18 cellular contexts compared by ENCODE assay signal in the genomic region with DNA sequence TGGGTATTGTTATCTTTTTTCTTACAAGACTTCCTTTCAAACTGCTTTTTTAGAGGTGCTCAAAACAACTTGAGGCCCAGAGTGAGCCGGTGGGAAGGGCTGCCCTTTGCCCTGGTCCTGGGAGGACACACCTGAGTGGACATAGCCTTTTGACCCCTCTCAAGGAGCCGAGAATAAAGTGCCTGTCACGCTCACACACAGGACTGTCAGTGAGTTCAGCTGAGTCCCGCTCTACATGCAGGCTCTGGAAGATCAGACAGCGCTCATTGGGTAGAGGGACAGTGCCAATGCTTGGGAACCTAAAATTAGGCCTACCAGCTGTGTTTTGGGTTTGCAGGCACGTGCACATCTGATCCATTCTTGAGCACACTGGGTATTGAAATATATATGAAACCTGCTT.
"Had no signal": no experiment of that assay in that cellular context is flagged by ENCODE, and none has a peak within 500 bp of the region (broad histone marks: within the 10 kb centered on the region; RNA-seq: fewer than 3 reads in every experiment).

No MANE protein-coding gene starts in this region.

- H3K27ac ChIP-seq: colonic mucosa, foreskin keratinocyte, sigmoid colon had no signal

- H3K4me3 ChIP-seq: colonic mucosa, lung, sigmoid colon, smooth muscle cell had no signal

- H3K36me3 ChIP-seq: colonic mucosa, sigmoid colon had no signal

- ATAC-seq: foreskin keratinocyte; left ventricle myocardium superior; naive thymus-derived CD4-positive, alpha-beta T cell; stimulated activated naive B cell treated with anti-CD40 and anti-IgM and Interleukin-4, amounts not matched to agents 10 μg/mL and 1 μg/mL and 100 μg/mL, for 72 hours; stimulated activated naive CD8-positive, alpha-beta T cell treated with anti-CD3 and anti-CD28 coated beads, Interleukin-15, amount 100 ng/mL, for 72 hours had no signal

- H3K4me1 ChIP-seq: colonic mucosa, foreskin keratinocyte had no signal

- H3K27me3 ChIP-seq: colonic mucosa, foreskin keratinocyte, sigmoid colon had no signal

- FAIRE-seq: keratinocyte, urothelium cell line had no signal

- DNase-seq: cerebellar nuclear complex; colonic mucosa; dermis blood vessel endothelial cell; foreskin keratinocyte; immature natural killer cell; left ventricle myocardium superior; mesenchymal stem cell; midbrain; naive thymus-derived CD4-positive, alpha-beta T cell; sigmoid colon; stimulated activated CD4-positive, alpha-beta T cell treated with anti-CD3 and anti-CD28 coated beads, Interleukin-4, amount 100 ng/mL, for 24 hours; stimulated activated naive B cell treated with anti-CD40 and anti-IgM and Interleukin-4, amounts not matched to agents 10 μg/mL and 1 μg/mL and 100 μg/mL, for 72 hours; stimulated activated naive CD8-positive, alpha-beta T cell treated with anti-CD3 and anti-CD28 coated beads, Interleukin-15, amount 100 ng/mL, for 72 hours; substantia nigra had no signal

- H3K4me2 ChIP-seq: smooth muscle cell had no signal

- H3K9me3 ChIP-seq: colonic mucosa, sigmoid colon had no signal
